In genomic region chr17:78966906-78967600, GRCh38 we compare ENCODE assay signal across 25 cellular contexts. TPM values are rescaled to one million over a fixed set of nuclear protein-coding genes. Genes with fewer than 3 reads are reported as not detected.
"Had no signal": no experiment of that assay in that cellular context is flagged by ENCODE, and none has a peak within 500 bp of the region (broad histone marks: within the 10 kb centered on the region; RNA-seq: fewer than 3 reads in every experiment).

No MANE protein-coding gene starts in this region.

- H3K36me3 ChIP-seq: gastrocnemius medialis, thoracic aorta, uterus, WERI-Rb-1 had no signal

- H2AFZ ChIP-seq: hepatocyte had no signal

- H3K4me3 ChIP-seq: gastrocnemius medialis, hepatocyte, right atrium auricular region, thoracic aorta, uterus had no signal

- H3K27me3 ChIP-seq: gastrocnemius medialis, hepatocyte, right atrium auricular region, uterus had no signal

- H3K9me3 ChIP-seq: gastrocnemius medialis, right atrium auricular region, thoracic aorta, uterus had no signal

- H3K4me2 ChIP-seq: hepatocyte had no signal

- ATAC-seq: activated CD4-positive, CD25-positive, alpha-beta regulatory T cell treated with anti-CD3 and anti-CD28 coated beads, Interleukin-2, amount 50 U/mL, for 24 hours; activated naive CD8-positive, alpha-beta T cell treated with anti-CD3 and anti-CD28 coated beads, Interleukin-2, amount 50 U/mL, for 24 hours; activated T-cell treated with anti-CD3 and anti-CD28 coated beads, Interleukin-2, amount 50 U/mL, for 4 hours; effector memory CD8-positive, alpha-beta T cell; gastrocnemius medialis; left cardiac atrium; naive thymus-derived CD4-positive, alpha-beta T cell had no signal

- DNase-seq: activated CD4-positive, alpha-beta memory T cell treated with anti-CD3 and anti-CD28 coated beads, Interleukin-2, amount 10 ng/mL, durations not matched to agents 7 days and 5 days; activated CD4-positive, alpha-beta T cell treated with anti-CD3 and anti-CD28 coated beads, Interleukin-2, amount 10 ng/mL, durations not matched to agents 24 days and 14 days; activated CD8-positive, alpha-beta memory T cell treated with anti-CD3 and anti-CD28 coated beads, Interleukin-2, amount 50 U/mL, for 48 hours; activated naive CD8-positive, alpha-beta T cell treated with anti-CD3 and anti-CD28 coated beads, Interleukin-2, amount 50 U/mL, for 24 hours; activated T-cell treated with anti-CD3 and anti-CD28 coated beads, Interleukin-2, amount 50 U/mL, for 4 hours; amygdala; caudate nucleus; cortex of kidney; effector memory CD8-positive, alpha-beta T cell; erythroblast; gastrocnemius medialis; mammary epithelial cell; midbrain; naive thymus-derived CD4-positive, alpha-beta T cell; occipital lobe; stimulated activated CD4-positive, alpha-beta T cell treated with anti-CD3 and anti-CD28 coated beads, Interleukin-2, amount 100 ng/mL, for 48 hours; T-helper 9 cell; WERI-Rb-1 had no signal

- H3K27ac ChIP-seq: gastrocnemius medialis, hepatocyte, right atrium auricular region, thoracic aorta, uterus, WERI-Rb-1 had no signal

- H3K4me1 ChIP-seq: uterus had no signal

RNA-seq across cellular contexts. Expression of gene C1QTNF1, which starts 56.9 kb away (rescaled TPM):
- total RNA-seq: activated CD4-positive, alpha-beta memory T cell treated with anti-CD3 and anti-CD28 coated beads, Interleukin-2, amount 10 ng/mL, durations not matched to agents 7 days and 5 days; activated CD4-positive, alpha-beta T cell treated with anti-CD3 and anti-CD28 coated beads, Interleukin-2, amount 10 ng/mL, durations not matched to agents 24 days and 14 days; activated T-helper 17 cell treated with anti-CD3 and anti-CD28 coated beads, Interleukin-2, amount 50 U/mL, for 72 hours had no signal
- polyA plus RNA-seq: naive thymus-derived CD4-positive, alpha-beta T cell had no signal
